ENCODE assay signal across 10 cellular contexts in the genomic region with DNA sequence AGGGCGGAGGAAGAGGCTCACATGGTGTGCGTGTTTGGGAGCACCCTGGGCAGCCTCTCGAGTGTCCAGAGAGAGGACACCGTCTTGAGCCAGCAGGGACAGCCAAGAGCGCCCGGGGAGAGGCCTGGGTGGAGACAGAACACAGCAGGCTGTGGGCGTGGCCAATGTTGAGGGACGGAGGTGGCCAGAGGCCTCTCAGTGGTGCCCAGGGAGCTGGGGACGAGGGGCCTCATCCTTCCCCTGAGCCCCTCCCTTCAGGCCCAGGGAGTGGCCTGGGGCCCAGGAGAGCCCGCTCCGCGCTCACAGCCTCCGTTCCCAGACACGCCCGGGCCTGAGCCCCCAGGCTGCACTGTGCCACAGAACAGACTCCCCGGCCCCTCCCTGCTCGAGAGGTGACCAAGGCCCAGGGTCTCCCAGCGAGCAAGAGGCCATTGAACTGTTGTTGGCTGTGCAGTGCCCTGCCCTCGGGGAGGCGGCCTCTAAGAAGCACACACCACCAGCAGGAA. TPM values are rescaled to one million over a fixed set of nuclear protein-coding genes. Genes with fewer than 3 reads are reported as not detected.
DNase-seq lines count a peak whose midpoint lies in the region; ATAC-seq and TF ChIP-seq lines count a peak whose summit lies in the region.
"Had no signal": no experiment of that assay in that cellular context is flagged by ENCODE, and none has a peak within 500 bp of the region (broad histone marks: within the 10 kb centered on the region; RNA-seq: fewer than 3 reads in every experiment).

No MANE protein-coding gene starts in this region.

- no peaks in the 10 kb centered on the region for H3K36me3 Mint-ChIP-seq in neural progenitor cell
- H3K36me3 Mint-ChIP-seq: natural killer cell treated with Interleukin-12 subunit alpha and Interleukin-12 subunit beta and Interleukin-15 and Interleukin-18, amount 100 ng/mL, for 72 hours had no signal

- H3K4me3 ChIP-seq in PC-9 (no peak overlapping the region), fibroblast of pulmonary artery (replicated peaks; ENCODE audit: low read depth, low read length) (no peak overlapping the region), neural progenitor cell (no peak overlapping the region), Karpas-422 (ENCODE audit: low read length) (no peak overlapping the region)

- H3F3A ChIP-seq in PC-9 (ENCODE audit: insufficient read depth, low read depth) (no peaks in the 10 kb centered on the region), neural progenitor cell (ENCODE audit: low read depth) (no peaks in the 10 kb centered on the region)

- intact Hi-C loops in PC-9 (cut with micrococcal nuclease; ENCODE audit: unreplicated experiment), result no loop called here

- H3K27ac Mint-ChIP-seq in neural progenitor cell, result peak overlapping the region; percentile 38
- H3K27ac Mint-ChIP-seq: natural killer cell treated with Interleukin-12 subunit alpha and Interleukin-12 subunit beta and Interleukin-15 and Interleukin-18, amount 100 ng/mL, for 72 hours had no signal

- H3K27me3 Mint-ChIP-seq in neural progenitor cell (ENCODE audit: insufficient read depth, low read depth), result peaks cover 10% of the 10 kb centered on the region
- H3K27me3 Mint-ChIP-seq: natural killer cell treated with Interleukin-12 subunit alpha and Interleukin-12 subunit beta and Interleukin-15 and Interleukin-18, amount 100 ng/mL, for 72 hours had no signal

- H3K79me2 ChIP-seq in PC-9 (ENCODE audit: low read depth), result no peaks in the 10 kb centered on the region
- H3K79me2 ChIP-seq in neural progenitor cell (ENCODE audit: low read depth), result no peaks in the 10 kb centered on the region
- H3K79me2 ChIP-seq in Karpas-422 (ENCODE audit: low read length), result no peaks in the 10 kb centered on the region

- H3K9ac ChIP-seq in neural progenitor cell, result no peak overlapping the region
- H3K9ac ChIP-seq in Karpas-422 (ENCODE audit: low read length), result no peak overlapping the region

- H3K27me3 ChIP-seq in PC-9 (ENCODE audit: insufficient read depth, low read depth) (no peaks in the 10 kb centered on the region), neural progenitor cell (no peaks in the 10 kb centered on the region), Karpas-422 (ENCODE audit: low read length) (no peaks in the 10 kb centered on the region)

- TF ChIP-seq CTCF in PC-9 (conservative IDR thresholded peaks at IDR 0.05) (no peak), fibroblast of pulmonary artery (IDR thresholded peaks at IDR 0.05; ENCODE audit: low read length, missing control alignments) (peak; percentile 17), neural progenitor cell (IDR thresholded peaks at IDR 0.05) (peak; percentile 34)

- DNase-seq in CD1c-positive myeloid dendritic cell (ENCODE audit: extremely low spot score) (peak; percentile 9), PC-9 (peak; percentile 48 to 61), fibroblast of pulmonary artery (ENCODE audit: low read depth) (peak; percentile 21), neural progenitor cell (ENCODE audit: low spot score) (peak; percentile 87), Karpas-422 (no peak), caudate nucleus (lab: John Stamatoyannopoulos, UW) (no peak)
- DNase-seq: T-helper 2 cell had no signal

- H4K20me1 ChIP-seq in PC-9 (ENCODE audit: insufficient read depth) (no peaks in the 10 kb centered on the region), neural progenitor cell (ENCODE audit: low read depth) (no peaks in the 10 kb centered on the region), Karpas-422 (ENCODE audit: insufficient read depth, low read depth, low read length) (no peaks in the 10 kb centered on the region)

- H3K4me1 ChIP-seq in PC-9 (replicated peaks; ENCODE audit: insufficient read depth), result no peaks in the 10 kb centered on the region
- peaks cover 26% of the 10 kb centered on the region for H3K4me1 ChIP-seq in neural progenitor cell
- no peaks in the 10 kb centered on the region for H3K4me1 ChIP-seq in Karpas-422 (ENCODE audit: low read length)

- H3K36me3 ChIP-seq in PC-9 (ENCODE audit: low read depth), result no peaks in the 10 kb centered on the region
- H3K36me3 ChIP-seq in neural progenitor cell, result no peaks in the 10 kb centered on the region
- H3K36me3 ChIP-seq in Karpas-422 (ENCODE audit: insufficient read depth, low read length), result no peaks in the 10 kb centered on the region

- peaks cover 54% of the 10 kb centered on the region for H3K4me1 Mint-ChIP-seq in neural progenitor cell

- H3K4me3 Mint-ChIP-seq in neural progenitor cell, result no peak overlapping the region
- H3K4me3 Mint-ChIP-seq: natural killer cell treated with Interleukin-12 subunit alpha and Interleukin-12 subunit beta and Interleukin-15 and Interleukin-18, amount 100 ng/mL, for 72 hours had no signal

- H3K4me2 ChIP-seq in PC-9, result no peak overlapping the region
- peak overlapping the region; percentile 25 for H3K4me2 ChIP-seq in neural progenitor cell
- H3K4me2 ChIP-seq in Karpas-422 (ENCODE audit: low read depth, low read length, poor library complexity, severe bottlenecking), result no peak overlapping the region

- POLR2A ChIA-PET in PC-9 (lab: Charles Lee; ENCODE audit: unreplicated experiment), result no interaction called here

- H3K9me2 ChIP-seq in PC-9 (ENCODE audit: insufficient read depth) (no peaks in the 10 kb centered on the region), Karpas-422 (replicated peaks; ENCODE audit: insufficient read depth, low read length) (no peaks in the 10 kb centered on the region)

- no TSS peak for BruUV-seq in PC-9 (replicated peaks; lab: Mats Ljungman, UMichigan)

- H3K27ac ChIP-seq in PC-9 (no peak overlapping the region), neural progenitor cell (no peak overlapping the region), Karpas-422 (ENCODE audit: low read length) (no peak overlapping the region), caudate nucleus (ENCODE audit: low read depth, low read length) (no peak overlapping the region)

- H2AFZ ChIP-seq in PC-9 (no peak overlapping the region), neural progenitor cell (replicated peaks) (peak overlapping the region; percentile 42), Karpas-422 (ENCODE audit: low read length) (no peak overlapping the region)

- CTCF ChIA-PET in PC-9 (lab: Charles Lee), result interaction anchor here (0.5 kb wide), 1 partner anchor 10 kb away, joined by 3 read pairs; no protein-coding TSS in a partner anchor

- H3K9me3 ChIP-seq in PC-9 (ENCODE audit: insufficient read depth, low read depth) (no peaks in the 10 kb centered on the region), neural progenitor cell (ENCODE audit: low read depth) (no peaks in the 10 kb centered on the region), Karpas-422 (ENCODE audit: low read length) (no peaks in the 10 kb centered on the region)

- H3K9me3 Mint-ChIP-seq in neural progenitor cell, result no peaks in the 10 kb centered on the region
- H3K9me3 Mint-ChIP-seq: natural killer cell treated with Interleukin-12 subunit alpha and Interleukin-12 subunit beta and Interleukin-15 and Interleukin-18, amount 100 ng/mL, for 72 hours had no signal

- no peak for ATAC-seq in HG03378 (IDR thresholded peaks at IDR 0.05; ENCODE audit: unreplicated experiment)
- ATAC-seq in HG02571 (IDR thresholded peaks at IDR 0.05; ENCODE audit: unreplicated experiment), result no peak

RNA-seq across cellular contexts. Expression of gene CDKN1C, which starts 48.4 kb away (rescaled TPM):
- total RNA-seq in PC-9 (2021), result 5.1 and 7.6 TPM in 2 replicates
- total RNA-seq in neural progenitor cell (ENCODE audit: low replicate concordance), result 47.8 and 49.3 TPM in 2 replicates
- total RNA-seq in Karpas-422 (2014; rRNA removed; shearing (Covaris generic); ENCODE audit: low replicate concordance), result not detected in 2 replicates

Comparison
In these comparisons a context has a peak if more than half of its experiments do, and no peak if none do; other contexts are left out.
1. DNase-seq: peak in CD1c-positive myeloid dendritic cell (single experiment), PC-9 (2 of 2), fibroblast of pulmonary artery (single experiment) and neural progenitor cell (single experiment); none in Karpas-422 (single experiment) and caudate nucleus (0 of 61).